8 cellular contexts compared by ENCODE assay signal in the genomic region with DNA sequence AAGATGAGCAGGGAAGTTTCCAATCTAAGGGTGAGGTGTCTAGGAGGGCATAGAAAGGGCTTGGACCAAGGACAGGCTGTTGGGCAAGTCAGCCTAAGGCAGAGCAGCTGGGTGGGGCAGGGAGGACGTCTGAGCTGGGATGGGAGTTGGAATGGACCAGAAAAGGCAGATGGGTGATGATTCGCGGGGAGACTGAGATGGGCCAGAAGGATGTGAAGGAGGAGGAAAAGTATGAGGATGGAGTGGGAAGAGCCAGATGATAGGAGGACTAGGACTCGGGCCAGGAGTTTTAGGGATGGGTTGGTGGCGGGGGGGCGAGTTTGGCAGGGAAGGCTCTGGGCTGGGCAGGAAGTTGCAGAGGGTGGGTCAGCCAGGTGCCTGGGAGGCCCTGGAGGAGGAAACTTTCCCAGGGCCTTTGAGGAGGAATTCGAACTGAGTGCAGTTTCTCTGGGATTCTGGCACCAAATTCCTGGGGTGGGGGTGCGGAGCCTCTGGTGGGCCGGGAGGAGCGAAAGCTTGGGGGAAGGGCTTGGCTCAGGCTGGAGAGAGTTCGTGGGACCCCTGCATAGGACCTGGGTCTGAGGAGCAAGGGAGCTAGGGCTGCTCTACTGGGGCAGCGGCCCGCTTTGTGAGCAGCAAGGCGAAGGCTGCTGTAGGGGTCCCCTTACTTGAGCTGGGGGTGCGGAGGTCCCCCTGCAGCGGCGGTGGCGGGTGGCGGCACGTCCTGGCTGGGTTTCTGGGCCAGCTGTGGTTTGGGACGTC. TPM values are rescaled to one million over a fixed set of nuclear protein-coding genes. Genes with fewer than 3 reads are reported as not detected.
DNase-seq lines count a peak whose midpoint lies in the region; ATAC-seq, FAIRE-seq and TF ChIP-seq lines count a peak whose summit lies in the region.

No MANE protein-coding gene starts in this region.

- FAIRE-seq in urothelium cell line (lab: Jason Lieb, UNC) = peak; percentile 63

- H3K36me3 Mint-ChIP-seq in activated naive CD4-positive, alpha-beta T cell treated with anti-CD3 and anti-CD28 coated beads, Interleukin-2, amount 10 ng/mL, durations not matched to agents 7 days and 5 days = peaks cover 32% of the 10 kb centered on the region

- peaks cover 0 to 2% of the 10 kb centered on the region in 2 donors for H3K4me1 ChIP-seq in esophagus (ENCODE audit: control insufficient read depth in 2 of 2, insufficient read depth in 2 of 2, low read length in 1 of 2)
- peaks cover 6% of the 10 kb centered on the region for H3K4me1 ChIP-seq in mucosa of descending colon (ENCODE audit: low read depth)
- H3K4me1 ChIP-seq in effector memory CD4-positive, alpha-beta T cell (ENCODE audit: control insufficient read depth, insufficient read depth, low read length, poor library complexity, severe bottlenecking) = no peaks in the 10 kb centered on the region

- H3K9me3 Mint-ChIP-seq in activated naive CD4-positive, alpha-beta T cell treated with anti-CD3 and anti-CD28 coated beads, Interleukin-2, amount 10 ng/mL, durations not matched to agents 7 days and 5 days = no peaks in the 10 kb centered on the region

- no peaks in the 10 kb centered on the region for H3K9me3 ChIP-seq in esophagus (ENCODE audit: control insufficient read depth in 2 of 2, insufficient read depth in 1 of 2, low read depth in 1 of 2, low read length in 1 of 2)
- no peaks in the 10 kb centered on the region for H3K9me3 ChIP-seq in mucosa of descending colon
- H3K9me3 ChIP-seq in effector memory CD4-positive, alpha-beta T cell (ENCODE audit: control insufficient read depth, low read length) = no peaks in the 10 kb centered on the region

- CTCF ChIA-PET in activated naive CD4-positive, alpha-beta T cell treated with anti-CD3 and anti-CD28 coated beads, Interleukin-2, amount 10 ng/mL, durations not matched to agents 7 days and 5 days (lab: Charles Lee) = no interaction called here

- 16 to 31% methylated on average over 20 to 21 of the region's 21 CpGs for WGBS in esophagus, 2 donors

- H3K36me3 ChIP-seq in esophagus (ENCODE audit: control insufficient read depth in 2 of 2, insufficient read depth in 2 of 2, low read length in 1 of 2) (peaks cover 9 to 15% of the 10 kb centered on the region in 2 donors), mucosa of descending colon (ENCODE audit: low read depth) (no peaks in the 10 kb centered on the region)
- H3K36me3 ChIP-seq in effector memory CD4-positive, alpha-beta T cell (ENCODE audit: control insufficient read depth, insufficient read depth, low read length) = peaks cover 21% of the 10 kb centered on the region

- H3K4me3 ChIP-seq in esophagus (ENCODE audit: low read depth in 1 of 2, low read length in 2 of 2) = peak overlapping the region in 1 of 2 donors; percentile 6
- H3K4me3 ChIP-seq in mucosa of descending colon = no peak overlapping the region
- no peak overlapping the region for H3K4me3 ChIP-seq in effector memory CD4-positive, alpha-beta T cell (ENCODE audit: insufficient read depth, low read depth, low read length, poor library complexity, severe bottlenecking)

- H3K27me3 ChIP-seq in esophagus (ENCODE audit: control insufficient read depth in 1 of 2, insufficient read depth in 2 of 2, low read length in 2 of 2) = no peaks in the 10 kb centered on the region
- no peaks in the 10 kb centered on the region for H3K27me3 ChIP-seq in effector memory CD4-positive, alpha-beta T cell (replicated peaks; ENCODE audit: control insufficient read depth, insufficient read depth, low read length, poor library complexity, severe bottlenecking)

- H3K4me3 Mint-ChIP-seq in activated naive CD4-positive, alpha-beta T cell treated with anti-CD3 and anti-CD28 coated beads, Interleukin-2, amount 10 ng/mL, durations not matched to agents 7 days and 5 days = peak overlapping the region; percentile 28

- H3K27me3 Mint-ChIP-seq in activated naive CD4-positive, alpha-beta T cell treated with anti-CD3 and anti-CD28 coated beads, Interleukin-2, amount 10 ng/mL, durations not matched to agents 7 days and 5 days = peaks cover 13% of the 10 kb centered on the region

- DNase-seq in activated naive CD4-positive, alpha-beta T cell treated with anti-CD3 and anti-CD28 coated beads, Interleukin-2, amount 10 ng/mL, durations not matched to agents 7 days and 5 days = no peak
- DNase-seq in activated naive CD4-positive, alpha-beta T cell (lab: John Stamatoyannopoulos, UW) = no peak
- peak; percentile 42 to 63 (median 60) for DNase-seq in mucosa of descending colon
- DNase-seq in urothelium cell line (ENCODE audit: low spot score) = peak; percentile 60
- no peak for DNase-seq in effector memory CD4-positive, alpha-beta T cell
- DNase-seq in NCI-H748 (lab: John Stamatoyannopoulos, UW; ENCODE audit: unreplicated experiment) = no peak
- no peak for DNase-seq in NCI-H187 treated with DMSO at 0.1 percent for 48 hours (lab: John Stamatoyannopoulos, UW)

- H3K27ac ChIP-seq in esophagus (ENCODE audit: low read depth in 2 of 2, low read length in 1 of 2) = peak overlapping the region; percentile 11 to 27
- H3K27ac ChIP-seq in effector memory CD4-positive, alpha-beta T cell (ENCODE audit: insufficient read depth, low read length, poor library complexity, severe bottlenecking) = no peak overlapping the region

- intact Hi-C loops in mucosa of descending colon (cut with DNase I, micrococcal nuclease) = no loop called here

- H3K27ac Mint-ChIP-seq in activated naive CD4-positive, alpha-beta T cell treated with anti-CD3 and anti-CD28 coated beads, Interleukin-2, amount 10 ng/mL, durations not matched to agents 7 days and 5 days = no peak overlapping the region

- no peak for TF ChIP-seq CTCF in mucosa of descending colon (IDR thresholded peaks at IDR 0.05)

- peak; percentile 73 for ATAC-seq in mucosa of descending colon

- H3K4me1 Mint-ChIP-seq in activated naive CD4-positive, alpha-beta T cell treated with anti-CD3 and anti-CD28 coated beads, Interleukin-2, amount 10 ng/mL, durations not matched to agents 7 days and 5 days = peaks cover 13% of the 10 kb centered on the region

RNA-seq across cellular contexts. Expression of a gene that starts 8.7 kb away (rescaled TPM):
- 10 to 100 TPM; 27.7 to 52.6 TPM for polyA plus RNA-seq in esophagus
- total RNA-seq in mucosa of descending colon = 100 to 1,000 TPM in 1 of 3 donors, 10 to 100 TPM in 2; 25.4 to 143 (median 96.9) TPM

RNA-seq across cellular contexts. Expression of a gene that starts 12.5 kb away (rescaled TPM):
- polyA plus RNA-seq in esophagus = 10 to 100 TPM; 20.9 to 24.3 TPM
- 100 to 1,000 TPM in 1 of 3 donors, 10 to 100 TPM in 2; 82.1 to 108 (median 90.1) TPM for total RNA-seq in mucosa of descending colon

RNA-seq across cellular contexts. Expression of a gene that starts 46.1 kb away (rescaled TPM):
- under 1 TPM; 0.08 to 0.14 TPM for polyA plus RNA-seq in esophagus
- 1 to 10 TPM in 2 of 3 donors, under 1 TPM in 1; 0.78 to 4.1 (median 1.6) TPM for total RNA-seq in mucosa of descending colon

RNA-seq across cellular contexts. Expression of a gene that starts 56.2 kb away (rescaled TPM):
- polyA plus RNA-seq in esophagus = 1 to 10 TPM in 1 of 2 donors, under 1 TPM in 1; 0.77 to 3.6 TPM
- total RNA-seq in mucosa of descending colon = 1 to 10 TPM in 2 of 3 donors, under 1 TPM in 1; 0.96 to 4.0 (median 2.9) TPM

Comparison
In these comparisons a context has a peak if more than half of its experiments do, and no peak if none do; other contexts are left out.
1. DNase-seq: peak in mucosa of descending colon (3 of 3) and urothelium cell line (single experiment); none in activated naive CD4-positive, alpha-beta T cell treated with anti-CD3 and anti-CD28 coated beads, Interleukin-2, amount 10 ng/mL, durations not matched to agents 7 days and 5 days (single experiment), activated naive CD4-positive, alpha-beta T cell (0 of 4), effector memory CD4-positive, alpha-beta T cell (0 of 3), NCI-H748 (single experiment) and NCI-H187 treated with DMSO at 0.1 percent for 48 hours (single experiment).